In genomic region chr11:44618561-44619425, GRCh38 we compare ENCODE assay signal across 19 cellular contexts. TPM values are rescaled to one million over a fixed set of nuclear protein-coding genes. Genes with fewer than 3 reads are reported as not detected.
DNase-seq lines count a peak whose midpoint lies in the region; ATAC-seq, FAIRE-seq and TF ChIP-seq lines count a peak whose summit lies in the region.
"Had no signal": no experiment of that assay in that cellular context is flagged by ENCODE, and none has a peak within 500 bp of the region (broad histone marks: within the 10 kb centered on the region; RNA-seq: fewer than 3 reads in every experiment).

No MANE protein-coding gene starts in this region.

- no peak overlapping the region for H3K18ac ChIP-seq in H1 (ENCODE audit: extremely low read depth, low read length)

- no peak overlapping the region for H4K8ac ChIP-seq in H1 (ENCODE audit: extremely low read depth, insufficient read depth, low read length)

- no peak overlapping the region for H2AFZ ChIP-seq in H1 (ENCODE audit: low read length)

- FAIRE-seq in H1 (lab: Jason Lieb, UNC) = no peak
- FAIRE-seq in pancreas (lab: Jason Lieb, UNC) = no peak
- FAIRE-seq: GM18507, islet of Langerhans, small intestine had no signal

- no peaks in the 10 kb centered on the region for H3K23me2 ChIP-seq in H1 (ENCODE audit: low read depth, low read length)

- H4K91ac ChIP-seq in H1 (replicated peaks; ENCODE audit: insufficient read length, low read length) = no peak overlapping the region

- no peak overlapping the region for H3K23ac ChIP-seq in H1 (ENCODE audit: insufficient read length)

- H3K4me1 ChIP-seq in H1 (replicated peaks in 1 of 4; ENCODE audit: control insufficient read depth in 3 of 4, insufficient read depth in 4 of 4, low read length in 3 of 4) (peaks cover 0 to 9% (median 1%) of the 10 kb centered on the region in 4 experiments; a peak in 3 of 7 replicates), pancreas (no peaks in the 10 kb centered on the region)

- no peaks in the 10 kb centered on the region for H3K36me3 ChIP-seq in H1 (ENCODE audit: control insufficient read depth in 2 of 4, insufficient read depth in 4 of 4, low read length in 3 of 4)
- no peaks in the 10 kb centered on the region for H3K36me3 ChIP-seq in pancreas

- H3K56ac ChIP-seq in H1 (replicated peaks; ENCODE audit: insufficient read length, low read depth, low read length) = no peak overlapping the region

- H3K79me1 ChIP-seq in H1 (ENCODE audit: low read depth, low read length) = no peaks in the 10 kb centered on the region

- no peak for TF ChIP-seq RAD21 in H1 (IDR thresholded peaks at IDR 0.05 in 1 of 2, conservative IDR thresholded peaks at IDR 0.05 in 1 of 2; ENCODE audit: low read depth in 2 of 2, low read length in 2 of 2)

- TF ChIP-seq EP300 in H1 (IDR thresholded peaks at IDR 0.05; ENCODE audit: borderline replicate concordance in 1 of 2, low read depth in 2 of 2, low read length in 2 of 2) = no peak

- H4K20me1 ChIP-seq in H1 (replicated peaks in 1 of 2; ENCODE audit: control insufficient read depth in 1 of 2, insufficient read depth in 2 of 2, low read length in 2 of 2) = no peaks in the 10 kb centered on the region

- no peak overlapping the region for H3K4ac ChIP-seq in H1 (replicated peaks; ENCODE audit: insufficient read length, low read depth, low read length)

- H3K27ac ChIP-seq in H1 (ENCODE audit: low read depth, low read length) = no peak overlapping the region
- H3K27ac ChIP-seq in pancreas = no peak overlapping the region
- H3K27ac ChIP-seq: esophagus muscularis mucosa, neutrophil had no signal

- TF ChIP-seq CTCF in H1 (IDR thresholded peaks at IDR 0.05; ENCODE audit: control extremely low read depth in 1 of 3, insufficient read depth in 1 of 3, low read depth in 1 of 3, low read length in 3 of 3) (no peak), pancreas (IDR thresholded peaks at IDR 0.05) (no peak)

- no peak for TF ChIP-seq POLR2A in H1 (IDR thresholded peaks at IDR 0.05; ENCODE audit: control extremely low read depth in 1 of 2, low read depth in 2 of 2, low read length in 2 of 2)

- 94% methylated on average over 21 of the region's 22 CpGs; no CpG with 5 or more reads in 1 of the 2 experiments for WGBS in H1 (ENCODE audit: extremely low coverage in 1 of 2, insufficient coverage in 1 of 2, insufficient read length in 1 of 2, insufficient replicate concordance in 2 of 2, low coverage in 1 of 2, low lambda C conversion rate in 2 of 2, missing lambda C conversion rate in 1 of 2), 2 experiments
- 94 to 97% methylated on average over 22 of the region's 22 CpGs for WGBS in pancreas, 2 donors

- H3K4me2 ChIP-seq in H1 (ENCODE audit: insufficient read depth in 1 of 2, low read depth in 2 of 2, low read length in 2 of 2) = no peak overlapping the region

- ATAC-seq in pancreas (no peak), HG02763 (IDR thresholded peaks at IDR 0.05; ENCODE audit: unreplicated experiment) (no peak)
- ATAC-seq: T-cell had no signal

- no peak overlapping the region for H2AK5ac ChIP-seq in H1 (ENCODE audit: low read depth, low read length)

- no peak overlapping the region for H3K9ac ChIP-seq in H1 (replicated peaks in 1 of 4; ENCODE audit: extremely low read depth in 1 of 4, low read depth in 3 of 4, low read length in 3 of 4)

- no peak overlapping the region for H2BK12ac ChIP-seq in H1 (ENCODE audit: low read depth, low read length)

- H2BK20ac ChIP-seq in H1 (ENCODE audit: low read length) = no peak overlapping the region

- no peak overlapping the region for H2BK120ac ChIP-seq in H1 (replicated peaks; ENCODE audit: low read depth, low read length)

- H3K9me3 ChIP-seq in H1 (ENCODE audit: insufficient read depth in 2 of 2, low read depth in 1 of 2, low read length in 1 of 2) (no peaks in the 10 kb centered on the region), pancreas (no peaks in the 10 kb centered on the region)
- H3K9me3 ChIP-seq: esophagus muscularis mucosa, neutrophil had no signal

- intact Hi-C loops in pancreas (cut with DNase I) = loop anchor here in 2 of 3 donors (5.0 to 10.0 kb wide), 2 partner anchors 61 to 64 kb away; no protein-coding TSS in a partner anchor

- CTCF ChIA-PET in H1 (lab: Charles Lee; ENCODE audit: partially characterized antibody) = interaction anchor here (0.6 to 8.8 kb wide), 14 partner anchors 11 to 484 kb away, joined by 3 to 162 read pairs (median 8); no protein-coding TSS in a partner anchor

- no peak overlapping the region for H2BK5ac ChIP-seq in H1 (ENCODE audit: low read depth, low read length)

- H4K5ac ChIP-seq in H1 (ENCODE audit: insufficient read length, low read depth, low read length) = no peak overlapping the region

- H2BK15ac ChIP-seq in H1 (ENCODE audit: low read length) = peak overlapping the region; percentile 8; the same call in 1 of the 2 replicates

- POLR2A ChIA-PET in H1 (lab: Charles Lee; ENCODE audit: partially characterized antibody) = no interaction called here

- H3K4me3 ChIP-seq in H1 (ENCODE audit: extremely low read depth in 1 of 4, insufficient read depth in 2 of 4, low read depth in 3 of 4, low read length in 4 of 4) (no peak overlapping the region), pancreas (no peak overlapping the region)
- H3K4me3 ChIP-seq: esophagus muscularis mucosa had no signal

- H3K27me3 ChIP-seq in H1 (replicated peaks in 1 of 4; ENCODE audit: control insufficient read depth in 3 of 4, extremely low read depth in 1 of 4, insufficient read depth in 3 of 4, low read length in 3 of 4) (peaks cover 0 to 9% (median 7%) of the 10 kb centered on the region in 4 experiments; a peak in 4 of 7 replicates), pancreas (no peaks in the 10 kb centered on the region)
- H3K27me3 ChIP-seq: esophagus muscularis mucosa, neutrophil had no signal

- no peaks in the 10 kb centered on the region for H3K79me2 ChIP-seq in H1 (ENCODE audit: control insufficient read depth in 1 of 2, insufficient read depth in 2 of 2, low read length in 2 of 2)

- H3K14ac ChIP-seq in H1 (ENCODE audit: insufficient read length) = no peak overlapping the region

- peak; percentile 3 for DNase-seq in stimulated activated CD4-positive, alpha-beta T cell treated with anti-CD3 and anti-CD28 coated beads, Interleukin-4, amount 100 ng/mL, for 24 hours
- no peak for DNase-seq in stimulated activated CD4-positive, alpha-beta T cell treated with anti-CD3 and anti-CD28 coated beads, Interleukin-1b, Interleukin-23, amount 100 ng/mL, for 48 hours
- DNase-seq in H1 (ENCODE audit: low read depth in 1 of 2, low spot score in 2 of 2) (peak in 1 of 2 experiments; percentile 35), pancreas (peak in 4 of 6 donors; percentile 4 to 60 (median 30)), DMS53 (lab: John Stamatoyannopoulos, UW) (no peak), NCI-H2081 treated with DMSO at 0.1 percent for 48 hours (lab: John Stamatoyannopoulos, UW) (no peak)
- DNase-seq: dermis blood vessel endothelial cell, DMS 273 treated with DMSO at 0.1 percent for 48 hours, HFFc6, midbrain, MV-4-11, NCI-H2081, small intestine had no signal

TF ChIP-seq in H1, 55 proteins besides CTCF, POLR2A, EP300 and RAD21:
- TF ChIP-seq CEBPB (IDR thresholded peaks at IDR 0.05; ENCODE audit: low read depth, low read length) (no peak), GABPA (IDR thresholded peaks at IDR 0.05; ENCODE audit: borderline replicate concordance, insufficient read depth, low read length) (no peak), CHD2 (IDR thresholded peaks at IDR 0.05; ENCODE audit: low read length) (no peak), SP1 (IDR thresholded peaks at IDR 0.05; ENCODE audit: low read depth, low read length) (no peak), RNF2 (IDR thresholded peaks at IDR 0.05; ENCODE audit: borderline replicate concordance, low read depth, low read length, missing control alignments, poor library complexity, severe bottlenecking) (no peak), CBX5 (IDR thresholded peaks at IDR 0.05; ENCODE audit: low read depth, low read length) (no peak), GTF2F1 (IDR thresholded peaks at IDR 0.05; ENCODE audit: borderline replicate concordance, low read depth, low read length) (no peak), CHD1 (IDR thresholded peaks at IDR 0.05; ENCODE audit: low read depth, low read length) (no peak), TEAD4 (IDR thresholded peaks at IDR 0.05; ENCODE audit: low read depth, low read length) (no peak), HDAC2 (IDR thresholded peaks at IDR 0.05; ENCODE audit: borderline replicate concordance in 1 of 2, low read depth in 2 of 2, low read length in 2 of 2) (no peak), ASH2L (IDR thresholded peaks at IDR 0.05; ENCODE audit: low read length) (no peak), POU5F1 (IDR thresholded peaks at IDR 0.05; ENCODE audit: low read depth, low read length) (no peak), ATF2 (IDR thresholded peaks at IDR 0.05; ENCODE audit: low read length) (no peak), RBBP5 (IDR thresholded peaks at IDR 0.05; ENCODE audit: borderline replicate concordance, low read depth, low read length) (no peak), KDM1A (IDR thresholded peaks at IDR 0.05; ENCODE audit: borderline replicate concordance, low read length) (no peak), NRF1 (IDR thresholded peaks at IDR 0.05; ENCODE audit: low read depth, low read length) (no peak), SP2 (IDR thresholded peaks at IDR 0.05; ENCODE audit: low read length) (no peak), SUZ12 (IDR thresholded peaks at IDR 0.05; ENCODE audit: low read length) (no peak)
TF ChIP-seq in H1: peak in this region for 0.

RNA-seq across cellular contexts. Expression of gene CD82, which starts 53.3 kb away (rescaled TPM):
- 7.9 and 8.6 TPM in 2 replicates for total RNA-seq in H1 (2021; fragmentation: NEBNext Ultra II Directional; extraction: Animal tissue kit (Norgen Biotek cat#: 25700))
- polyA plus RNA-seq in H1 (2011; rRNA removed) (10.1 and 10.3 TPM in 2 replicates), pancreas (10 to 100 TPM; 29.1 to 64.6 TPM)
- 11.5 TPM for polyA plus RNA-seq in H1 (2011; cell fraction: cytosol; rRNA removed)
- polyA plus RNA-seq in H1 (2011; cell fraction: nucleus; rRNA removed) = 5.3 TPM
- 6.0 to 11.2 TPM (median 8.8 TPM) in 4 replicates for polyA plus RNA-seq in H1 (2012, experiment 1 of 2)
- 5.3 TPM for polyA plus RNA-seq in H1 (2012, experiment 2 of 2)
- polyA plus RNA-seq in H1 (2013, experiment 1 of 2) = 6.9 TPM
- polyA plus RNA-seq in H1 (2013, experiment 2 of 2) = 7.0 TPM
- 3.8 and 10.3 TPM in 2 replicates for polyA minus RNA-seq in H1 (2011; rRNA and poly(A)+ RNA removed)
- 6.8 TPM for polyA minus RNA-seq in H1 (2011; cell fraction: cytosol; rRNA and poly(A)+ RNA removed)
- 2.9 TPM for polyA minus RNA-seq in H1 (2011; cell fraction: nucleus; rRNA and poly(A)+ RNA removed)
- total RNA-seq in pancreas = 10 to 100 TPM; 26.5 to 45.6 (median 32.5) TPM

Comparison
In these comparisons a context has a peak if more than half of its experiments do, and no peak if none do; other contexts are left out.
1. DNase-seq: peak in stimulated activated CD4-positive, alpha-beta T cell treated with anti-CD3 and anti-CD28 coated beads, Interleukin-4, amount 100 ng/mL, for 24 hours (single experiment) and pancreas (4 of 6); none in stimulated activated CD4-positive, alpha-beta T cell treated with anti-CD3 and anti-CD28 coated beads, Interleukin-1b, Interleukin-23, amount 100 ng/mL, for 48 hours (single experiment), DMS53 (single experiment) and NCI-H2081 treated with DMSO at 0.1 percent for 48 hours (single experiment).